20 cellular contexts compared by ENCODE assay signal in the genomic region with DNA sequence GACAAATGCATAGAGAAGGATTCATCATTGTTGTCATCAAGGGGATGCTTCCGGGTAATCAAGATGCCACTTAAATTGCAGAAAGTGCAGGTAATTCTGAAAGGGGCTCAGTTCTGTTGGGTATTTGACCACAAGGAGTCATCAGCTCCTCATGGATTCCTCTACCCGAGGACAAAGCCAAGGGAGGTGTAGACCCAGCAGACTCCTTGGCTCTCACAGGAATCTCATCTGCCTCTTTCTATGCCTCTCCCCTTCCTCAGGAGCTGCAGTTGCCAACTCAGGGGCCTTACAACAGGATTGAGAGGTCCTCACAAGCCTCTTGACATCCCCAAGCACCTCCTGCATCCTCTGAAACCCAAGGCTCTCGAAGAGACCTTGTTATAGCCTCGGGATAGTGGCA. TPM values are rescaled to one million over a fixed set of nuclear protein-coding genes. Genes with fewer than 3 reads are reported as not detected.
A peak's percentile ranks its signal among the peaks of the same experiment; 100 is the strongest.
DNase-seq lines count a peak whose midpoint lies in the region; ATAC-seq, FAIRE-seq and TF ChIP-seq lines count a peak whose summit lies in the region.
"Had no signal": no experiment of that assay in that cellular context is flagged by ENCODE, and none has a peak within 500 bp of the region (broad histone marks: within the 10 kb centered on the region; RNA-seq: fewer than 3 reads in every experiment).

No MANE protein-coding gene starts in this region.

- TF ChIP-seq POLR2A in breast epithelium (IDR thresholded peaks at IDR 0.05): no peak

- H3K4me3 ChIP-seq in breast epithelium (no peak overlapping the region), bronchial epithelial cell (ENCODE audit: low read depth, low read length) (no peak overlapping the region), left lung (no peak overlapping the region), small intestine (ENCODE audit: low read depth in 1 of 2, low read length in 2 of 2) (no peak overlapping the region)
- H3K4me3 ChIP-seq: ovary, skin epidermis had no signal

- BruUV-seq in MCF 10A (replicated peaks; lab: Mats Ljungman, UMichigan): no TSS peak

- DNase-seq in MCF 10A (ENCODE audit: unreplicated experiment) (peak; percentile 24), breast epithelium (ENCODE audit: low spot score in 2 of 2) (no peak), bronchial epithelial cell (ENCODE audit: low read depth) (no peak), left lung (no peak), chondrocyte (ENCODE audit: low spot score) (no peak), DMS79 treated with DMSO at 0.1 percent for 48 hours (lab: John Stamatoyannopoulos, UW) (no peak), NCI-H526 treated with DMSO at 0.1 percent for 48 hours (lab: John Stamatoyannopoulos, UW) (no peak), small intestine (no peak)
- DNase-seq: activated CD4-positive, alpha-beta T cell treated with anti-CD3 and anti-CD28 coated beads for 4 hours; activated naive CD4-positive, alpha-beta T cell treated with Interleukin-2 at 50 U/mL for 16 hours; CD4-positive, CD25-positive, alpha-beta regulatory T cell; hippocampal formation; left cardiac atrium; NCI-H1694 treated with DMSO at 0.1 percent for 48 hours; ovary had no signal

- no peak for FAIRE-seq in bronchial epithelial cell (lab: Jason Lieb, UNC)
- FAIRE-seq in small intestine (lab: Jason Lieb, UNC): no peak

- peak overlapping the region in 1 of 2 donors; percentile 68 for H3K27ac ChIP-seq in breast epithelium
- H3K27ac ChIP-seq in left lung: no peak overlapping the region
- no peak overlapping the region for H3K27ac ChIP-seq in small intestine (ENCODE audit: low read depth in 1 of 2, low read length in 1 of 2)
- H3K27ac ChIP-seq: ovary had no signal

- H3K27me3 ChIP-seq in breast epithelium: no peaks in the 10 kb centered on the region
- H3K27me3 ChIP-seq in bronchial epithelial cell (ENCODE audit: control insufficient read depth, insufficient read depth, low read length): no peaks in the 10 kb centered on the region
- no peaks in the 10 kb centered on the region for H3K27me3 ChIP-seq in left lung
- no peaks in the 10 kb centered on the region for H3K27me3 ChIP-seq in small intestine (ENCODE audit: control insufficient read depth in 2 of 2, insufficient read depth in 2 of 2, low read length in 2 of 2)
- H3K27me3 ChIP-seq: ovary had no signal

- H3K27me3 Mint-ChIP-seq in MCF 10A (ENCODE audit: insufficient read depth, unreplicated experiment) (no peaks in the 10 kb centered on the region), chondrocyte (ENCODE audit: low read depth) (no peaks in the 10 kb centered on the region)

- H3K4me1 ChIP-seq in breast epithelium (no peaks in the 10 kb centered on the region), left lung (no peaks in the 10 kb centered on the region), small intestine (ENCODE audit: control insufficient read depth in 2 of 2, insufficient read depth in 1 of 2, low read depth in 1 of 2, low read length in 1 of 2) (peaks cover 0 to 2% of the 10 kb centered on the region in 2 donors)

- intact Hi-C loops in MCF 10A (cut with micrococcal nuclease) (no loop called here), breast epithelium (cut with DNase I; ENCODE audit: low total_unique reads) (no loop called here), left lung (cut with DNase I) (no loop called here)

- CTCF ChIA-PET in MCF 10A (lab: Yijun Ruan, JAX): interaction anchor here (1.6 kb wide), 1 partner anchor 99 kb away, joined by 3 read pairs; no protein-coding TSS in a partner anchor

- ATAC-seq in left lung: peak; percentile 87
- ATAC-seq: stimulated activated effector memory CD8-positive, alpha-beta T cell treated with anti-CD3 and anti-CD28 coated beads, Interleukin-12 subunit alpha, Interleukin-12 subunit beta, amount 100 ng/mL, for 72 hours had no signal

- H3K36me3 Mint-ChIP-seq in MCF 10A (ENCODE audit: insufficient read depth, unreplicated experiment): no peaks in the 10 kb centered on the region
- no peaks in the 10 kb centered on the region for H3K36me3 Mint-ChIP-seq in chondrocyte (ENCODE audit: low read depth)
- H3K36me3 Mint-ChIP-seq: CD4-positive, CD25-positive, alpha-beta regulatory T cell; stimulated activated effector memory CD8-positive, alpha-beta T cell treated with anti-CD3 and anti-CD28 coated beads, Interleukin-12 subunit alpha, Interleukin-12 subunit beta, amount 100 ng/mL, for 72 hours; type B pancreatic cell had no signal

- POLR2A ChIA-PET in MCF 10A (lab: Yijun Ruan, JAX): no interaction called here

- no peaks in the 10 kb centered on the region for H3K9me3 ChIP-seq in breast epithelium
- H3K9me3 ChIP-seq in left lung: no peaks in the 10 kb centered on the region
- no peaks in the 10 kb centered on the region for H3K9me3 ChIP-seq in small intestine (ENCODE audit: control insufficient read depth, low read depth)
- H3K9me3 ChIP-seq: ovary had no signal

- WGBS in small intestine, 3 donors: 76 to 90% (median 89%) methylated on average over 4 of the region's 4 CpGs

- H3K36me3 ChIP-seq in breast epithelium (no peaks in the 10 kb centered on the region), bronchial epithelial cell (ENCODE audit: control insufficient read depth, insufficient read depth, low read length) (peaks cover 1% of the 10 kb centered on the region), left lung (no peaks in the 10 kb centered on the region), small intestine (ENCODE audit: control insufficient read depth in 2 of 2, insufficient read depth in 2 of 2, low read length in 2 of 2) (no peaks in the 10 kb centered on the region)
- H3K36me3 ChIP-seq: ovary had no signal

- H3K9me3 Mint-ChIP-seq in MCF 10A (ENCODE audit: unreplicated experiment) (peaks cover 6% of the 10 kb centered on the region), chondrocyte (ENCODE audit: low read depth) (peaks cover 9% of the 10 kb centered on the region)
- H3K9me3 Mint-ChIP-seq: stimulated activated effector memory CD8-positive, alpha-beta T cell treated with anti-CD3 and anti-CD28 coated beads, Interleukin-12 subunit alpha, Interleukin-12 subunit beta, amount 100 ng/mL, for 72 hours had no signal

- H3K4me3 Mint-ChIP-seq in MCF 10A (ENCODE audit: unreplicated experiment): no peak overlapping the region
- no peak overlapping the region for H3K4me3 Mint-ChIP-seq in chondrocyte (ENCODE audit: unreplicated experiment)
- H3K4me3 Mint-ChIP-seq: CD4-positive, CD25-positive, alpha-beta regulatory T cell; stimulated activated effector memory CD8-positive, alpha-beta T cell treated with anti-CD3 and anti-CD28 coated beads, Interleukin-12 subunit alpha, Interleukin-12 subunit beta, amount 100 ng/mL, for 72 hours; type B pancreatic cell had no signal

- H3K4me1 Mint-ChIP-seq in MCF 10A (ENCODE audit: insufficient read depth, unreplicated experiment): peaks cover 30% of the 10 kb centered on the region
- peaks cover 22% of the 10 kb centered on the region for H3K4me1 Mint-ChIP-seq in chondrocyte (ENCODE audit: low read depth)
- H3K4me1 Mint-ChIP-seq: CD4-positive, CD25-positive, alpha-beta regulatory T cell; stimulated activated effector memory CD8-positive, alpha-beta T cell treated with anti-CD3 and anti-CD28 coated beads, Interleukin-12 subunit alpha, Interleukin-12 subunit beta, amount 100 ng/mL, for 72 hours had no signal

- peak; percentile 7 for TF ChIP-seq CTCF in MCF 10A (IDR thresholded peaks at IDR 0.05; ENCODE audit: unreplicated experiment)
- no peak for TF ChIP-seq CTCF in breast epithelium (IDR thresholded peaks at IDR 0.05)
- peak; percentile 1 for TF ChIP-seq CTCF in bronchial epithelial cell (IDR thresholded peaks at IDR 0.05; ENCODE audit: insufficient read depth, low read length, severe bottlenecking)
- no peak for TF ChIP-seq CTCF in left lung (IDR thresholded peaks at IDR 0.05)
- no peak for TF ChIP-seq CTCF in chondrocyte (IDR thresholded peaks at IDR 0.05)

- no peak overlapping the region for H3K27ac Mint-ChIP-seq in MCF 10A (ENCODE audit: low read depth, unreplicated experiment)
- H3K27ac Mint-ChIP-seq in chondrocyte (ENCODE audit: unreplicated experiment): no peak overlapping the region
- H3K27ac Mint-ChIP-seq: CD4-positive, CD25-positive, alpha-beta regulatory T cell; stimulated activated effector memory CD8-positive, alpha-beta T cell treated with anti-CD3 and anti-CD28 coated beads, Interleukin-12 subunit alpha, Interleukin-12 subunit beta, amount 100 ng/mL, for 72 hours; type B pancreatic cell had no signal

RNA-seq across cellular contexts. Expression of gene ITGB6, which starts 44.0 kb away (rescaled TPM):
- total RNA-seq in MCF 10A (2022) (3.8 and 6.9 TPM in 2 replicates), breast epithelium (10 to 100 TPM in 2 of 3 donors, under 1 TPM in 1; 0.16 to 46.1 (median 16.7) TPM), bronchial epithelial cell (21.1 and 31.5 TPM in 2 replicates), left lung (100 to 1,000 TPM in 1 of 2 donors, 10 to 100 TPM in 1; 58.3 to 227 TPM), chondrocyte (2.0 to 2.3 TPM (median 2.2 TPM) in 3 replicates)
- polyA plus RNA-seq in small intestine: 1 to 10 TPM; 3.0 to 5.6 (median 3.9) TPM
- total RNA-seq: A673; CD4-positive, CD25-positive, alpha-beta regulatory T cell; NCI-H460 had no signal
- polyA plus RNA-seq: CD4-positive, CD25-positive, alpha-beta regulatory T cell; ovary had no signal

Comparison
In these comparisons a context has a peak if more than half of its experiments do, and no peak if none do; other contexts are left out.
1. CTCF ChIP-seq: peak in MCF 10A (single experiment) and bronchial epithelial cell (single experiment); none in breast epithelium (0 of 3), left lung (0 of 2) and chondrocyte (single experiment).